17 cellular contexts compared by ENCODE assay signal in genomic region chr5:108141676-108142075, GRCh38.
DNase-seq lines count a peak whose midpoint lies in the region; ATAC-seq and TF ChIP-seq lines count a peak whose summit lies in the region.
"Had no signal": no experiment of that assay in that cellular context is flagged by ENCODE, and none has a peak within 500 bp of the region (broad histone marks: within the 10 kb centered on the region; RNA-seq: fewer than 3 reads in every experiment).

No MANE protein-coding gene starts in this region.

- TF ChIP-seq CTCF in GM12865 (IDR thresholded peaks at IDR 0.05; ENCODE audit: insufficient read depth, low read depth, low read length, missing control alignments) (no peak), foreskin keratinocyte (conservative IDR thresholded peaks at IDR 0.05) (no peak)

- DNase-seq in GM12865 (ENCODE audit: low read depth), result peak; percentile 4
- DNase-seq in HK-2 (ENCODE audit: unreplicated experiment), result peak; percentile 16
- DNase-seq in foreskin keratinocyte, result peak in 1 of 2 donors; percentile 36
- no peak for DNase-seq in NCI-H2227 (lab: John Stamatoyannopoulos, UW; ENCODE audit: unreplicated experiment)
- DNase-seq in sciatic nerve (ENCODE audit: low spot score), result no peak
- DNase-seq in NCI-H2196 (lab: John Stamatoyannopoulos, UW; ENCODE audit: unreplicated experiment), result no peak
- DNase-seq: activated CD4-positive, CD25-positive, alpha-beta regulatory T cell treated with anti-CD3 and anti-CD28 coated beads, Interleukin-2, amount 50 U/mL, for 72 hours; effector CD8-positive, alpha-beta T cell; GDM1; heart right ventricle; kidney; NCI-H446; right cardiac atrium; SHP77; stimulated activated CD4-positive, alpha-beta T cell treated with anti-CD3 and anti-CD28 coated beads, Interleukin-1b, Interleukin-23, amount 100 ng/mL, for 48 hours had no signal

- intact Hi-C loops in sciatic nerve (cut with DNase I), result no loop called here

- H3K27ac ChIP-seq in foreskin keratinocyte, result no peak overlapping the region
- H3K27ac ChIP-seq: heart right ventricle had no signal

- peaks cover 3% of the 10 kb centered on the region for H3K4me1 ChIP-seq in foreskin keratinocyte

- no peaks in the 10 kb centered on the region for H3K27me3 ChIP-seq in foreskin keratinocyte
- H3K27me3 ChIP-seq: heart right ventricle had no signal

- ATAC-seq in GM19023 (IDR thresholded peaks at IDR 0.05; ENCODE audit: unreplicated experiment) (peak; percentile 62), foreskin keratinocyte (peak; percentile 84), sciatic nerve (no peak), HG03521 (IDR thresholded peaks at IDR 0.05; ENCODE audit: unreplicated experiment) (no peak)
- ATAC-seq: heart right ventricle, right cardiac atrium had no signal

- H3K4me3 ChIP-seq in GM12865 (ENCODE audit: low read depth, low read length), result no peak overlapping the region
- H3K4me3 ChIP-seq: heart right ventricle had no signal

Comparison
In these comparisons a context has a peak if more than half of its experiments do, and no peak if none do; other contexts are left out.
1. DNase-seq: peak in GM12865 (single experiment) and HK-2 (single experiment); none in NCI-H2227 (single experiment), sciatic nerve (single experiment) and NCI-H2196 (single experiment).
2. ATAC-seq: peak in GM19023 (single experiment) and foreskin keratinocyte (single experiment); none in sciatic nerve (single experiment) and HG03521 (single experiment).